1 cellular context compared by ENCODE assay signal in the genomic region with DNA sequence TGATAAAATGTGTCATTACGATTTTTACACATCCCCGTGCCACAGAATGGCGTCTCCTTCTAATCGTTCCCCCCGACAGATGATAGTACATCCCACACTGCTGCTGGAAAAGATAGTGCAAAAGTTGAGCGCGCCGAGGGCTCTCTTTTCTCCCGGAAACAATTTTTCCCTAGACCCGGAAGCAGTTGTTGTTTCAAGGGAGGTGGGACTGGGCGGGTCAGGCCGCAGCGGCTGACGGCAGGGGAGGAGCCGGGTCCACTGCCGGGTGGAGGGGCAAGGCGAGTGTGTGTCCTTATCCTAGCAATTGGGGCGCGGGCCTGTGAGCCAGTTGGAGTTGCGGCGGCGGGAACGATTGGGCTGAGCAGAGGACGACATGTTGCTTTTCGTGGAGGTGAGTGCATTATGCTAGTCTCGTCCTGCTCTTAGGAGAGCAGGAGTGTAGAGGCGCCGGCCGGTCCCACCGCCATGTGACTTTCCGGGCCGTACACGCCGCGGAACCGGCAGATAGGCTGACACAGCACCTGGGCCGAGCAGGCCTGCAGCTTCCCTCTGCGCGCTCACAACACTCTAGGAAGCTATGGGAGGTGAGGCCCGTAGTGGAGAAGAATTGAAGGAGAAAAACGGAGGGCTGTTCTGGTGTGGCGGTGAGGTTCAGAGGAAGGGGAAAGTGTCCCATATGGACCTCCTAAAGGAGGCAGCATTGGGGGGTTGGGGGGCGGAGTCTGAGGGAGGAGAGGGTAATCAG.
A peak's percentile ranks its signal among the peaks of the same experiment; 100 is the strongest.
TF ChIP-seq lines count a peak whose summit lies in the region.

Gene LARP4 (plus strand): TSS at position 248 of the 745 bp plus-strand sequence. CDS start 126 bp downstream, at position 374.

TF ChIP-seq in K562, 482 proteins besides CTCF, POLR2A, EP300 and RAD21 (continued from another document):
- TF ChIP-seq PBX2 (CRISPR knock-in tag; IDR thresholded peaks at IDR 0.05; ENCODE audit: low read depth) = no peak
- 0 out of 2 replicates have a peak, but pooled peaks have one; percentile 7 for TF ChIP-seq PBX2 (tag; conservative IDR thresholded peaks at IDR 0.05; ENCODE audit: low read depth)
- TF ChIP-seq RBBP5 (IDR thresholded peaks at IDR 0.05; ENCODE audit: borderline replicate concordance, insufficient read depth, low read length, poor library complexity, severe bottlenecking) = peak; percentile 94
- no peak for TF ChIP-seq MYBL2 (IDR thresholded peaks at IDR 0.05; ENCODE audit: low read depth)
- TF ChIP-seq MYBL2 (CRISPR knock-in tag; IDR thresholded peaks at IDR 0.05; ENCODE audit: borderline replicate concordance) = no peak
- TF ChIP-seq, protein P1, sequence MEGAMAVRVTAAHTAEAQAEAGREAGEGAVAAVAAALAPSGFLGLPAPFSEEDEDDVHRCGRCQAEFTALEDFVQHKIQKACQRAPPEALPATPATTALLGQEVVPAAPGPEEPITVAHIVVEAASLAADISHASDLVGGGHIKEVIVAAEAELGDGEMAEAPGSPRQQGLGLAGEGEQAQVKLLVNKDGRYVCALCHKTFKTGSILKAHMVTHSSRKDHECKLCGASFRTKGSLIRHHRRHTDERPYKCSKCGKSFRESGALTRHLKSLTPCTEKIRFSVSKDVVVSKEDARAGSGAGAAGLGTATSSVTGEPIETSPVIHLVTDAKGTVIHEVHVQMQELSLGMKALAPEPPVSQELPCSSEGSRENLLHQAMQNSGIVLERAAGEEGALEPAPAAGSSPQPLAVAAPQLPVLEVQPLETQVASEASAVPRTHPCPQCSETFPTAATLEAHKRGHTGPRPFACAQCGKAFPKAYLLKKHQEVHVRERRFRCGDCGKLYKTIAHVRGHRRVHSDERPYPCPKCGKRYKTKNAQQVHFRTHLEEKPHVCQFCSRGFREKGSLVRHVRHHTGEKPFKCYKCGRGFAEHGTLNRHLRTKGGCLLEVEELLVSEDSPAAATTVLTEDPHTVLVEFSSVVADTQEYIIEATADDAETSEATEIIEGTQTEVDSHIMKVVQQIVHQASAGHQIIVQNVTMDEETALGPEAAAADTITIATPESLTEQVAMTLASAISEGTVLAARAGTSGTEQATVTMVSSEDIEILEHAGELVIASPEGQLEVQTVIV (CRISPR knock-in tag; IDR thresholded peaks at IDR 0.05; ENCODE audit: borderline replicate concordance) = 0 out of 2 replicates have a peak, but pooled peaks have one; percentile 2
- TF ChIP-seq ZNF146 (CRISPR knock-in tag; IDR thresholded peaks at IDR 0.05; ENCODE audit: unreplicated experiment) = no peak
- TF ChIP-seq ZNF347 (CRISPR knock-in tag; IDR thresholded peaks at IDR 0.05; ENCODE audit: low read depth) = no peak
- no peak for TF ChIP-seq STAG1 (CRISPR knock-in tag; IDR thresholded peaks at IDR 0.05; ENCODE audit: borderline replicate concordance)
- TF ChIP-seq HLTF (IDR thresholded peaks at IDR 0.05) = peak; percentile 24; the same call in 1 of the 2 replicates
- TF ChIP-seq SAFB (IDR thresholded peaks at IDR 0.05; ENCODE audit: borderline replicate concordance, low read depth, low read length) = no peak
